ENCODE assay signal across 8 cellular contexts in the genomic region with DNA sequence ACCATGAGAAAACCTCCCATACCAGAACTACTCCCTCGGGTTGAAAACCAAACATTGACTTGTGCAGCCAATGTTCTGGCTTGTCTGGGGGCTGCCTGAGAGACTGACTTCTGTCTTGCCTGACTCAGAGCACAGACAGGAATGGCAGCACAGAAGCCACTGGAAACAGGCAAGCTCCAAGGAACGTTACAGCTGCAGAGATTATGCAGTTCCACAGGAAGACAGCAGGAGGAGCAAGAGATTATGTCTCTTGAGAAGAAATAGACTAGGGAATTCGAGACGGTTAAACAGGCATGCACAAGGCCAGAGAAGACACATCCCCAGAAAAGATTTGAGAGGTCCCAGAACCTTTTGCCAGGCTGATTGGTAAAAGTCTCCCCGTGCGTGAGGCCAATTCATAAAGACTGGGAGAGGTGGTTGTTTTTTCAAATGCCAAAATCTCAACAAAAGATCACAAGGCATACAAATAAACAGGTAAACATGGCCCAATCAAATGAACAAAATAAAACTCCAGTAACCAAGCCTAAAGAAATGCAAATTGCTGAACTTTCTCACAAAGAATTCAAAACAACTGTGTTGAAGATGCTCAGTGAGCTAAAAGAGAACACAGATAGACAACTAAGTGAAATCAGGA.
DNase-seq lines count a peak whose midpoint lies in the region; ATAC-seq and TF ChIP-seq lines count a peak whose summit lies in the region.

No MANE protein-coding gene starts in this region.

- TF ChIP-seq POLR2A in vagina (IDR thresholded peaks at IDR 0.05) = no peak

- no peaks in the 10 kb centered on the region for H3K36me3 ChIP-seq in vagina

- no peak overlapping the region for H3K27ac ChIP-seq in vagina

- no peak overlapping the region for H3K4me3 ChIP-seq in AG09309 (ENCODE audit: control insufficient read depth, low read depth, low read length)
- H3K4me3 ChIP-seq in vagina = no peak overlapping the region

- H3K27me3 ChIP-seq in vagina = no peaks in the 10 kb centered on the region

- peaks cover 15% of the 10 kb centered on the region for H3K4me1 ChIP-seq in vagina

- TF ChIP-seq CTCF in AG09309 (IDR thresholded peaks at IDR 0.05; ENCODE audit: control insufficient read depth, insufficient read depth, low read depth, low read length, missing control alignments) (peak; percentile 77), GM12872 (IDR thresholded peaks at IDR 0.05; ENCODE audit: insufficient read depth, low read depth, low read length) (peak; percentile 76), vagina (IDR thresholded peaks at IDR 0.05) (no peak)

- DNase-seq in AG09309 (ENCODE audit: low read depth) = no peak
- peak; percentile 15 for DNase-seq in NCI-H345 treated with DMSO at 0.1 percent for 48 hours (lab: John Stamatoyannopoulos, UW; ENCODE audit: unreplicated experiment)
- DNase-seq in amniotic epithelial cell (ENCODE audit: low read depth) = peak; percentile 78
- peak; percentile 74 for DNase-seq in iris pigment epithelial cell (ENCODE audit: low read depth)
- peak; percentile 49 for DNase-seq in vagina (ENCODE audit: extremely low spot score in 2 of 2)
- DNase-seq in stimulated activated CD4-positive, alpha-beta T cell treated with anti-CD3 and anti-CD28 coated beads, Interleukin-2, amount 100 ng/mL, for 24 hours = no peak

- intact Hi-C loops in vagina (cut with DNase I) = no loop called here

- H3K9me3 ChIP-seq in vagina = no peaks in the 10 kb centered on the region

- ATAC-seq in GM21723 (IDR thresholded peaks at IDR 0.05; ENCODE audit: unreplicated experiment) = no peak

Comparison
In these comparisons a context has a peak if more than half of its experiments do, and no peak if none do; other contexts are left out.
1. DNase-seq: peak in NCI-H345 treated with DMSO at 0.1 percent for 48 hours (single experiment), amniotic epithelial cell (single experiment), iris pigment epithelial cell (single experiment) and vagina (2 of 2); none in AG09309 (single experiment) and stimulated activated CD4-positive, alpha-beta T cell treated with anti-CD3 and anti-CD28 coated beads, Interleukin-2, amount 100 ng/mL, for 24 hours (0 of 2).
2. CTCF ChIP-seq: peak in AG09309 (single experiment) and GM12872 (single experiment); none in vagina (0 of 3).